ENCODE assay signal across 8 cellular contexts in genomic region chr10:47553214-47553859, GRCh38. TPM values are rescaled to one million over a fixed set of nuclear protein-coding genes. Genes with fewer than 3 reads are reported as not detected.
DNase-seq lines count a peak whose midpoint lies in the region; ATAC-seq and TF ChIP-seq lines count a peak whose summit lies in the region.
"Not testable (repeated sequence)": the region's sequence is repeated elsewhere in the genome, so short reads cannot be mapped to it uniquely, and the experiment has no call there.

No MANE protein-coding gene starts in this region.

- H3K79me2 ChIP-seq in HCT116 (ENCODE audit: insufficient read depth, low read length); MM.1S (ENCODE audit: low read length); neural progenitor cell (ENCODE audit: low read depth): not testable (repeated sequence)

- H3K27me3 Mint-ChIP-seq in neural progenitor cell (ENCODE audit: insufficient read depth, low read depth), result not testable (repeated sequence)

- peak; percentile 55 for TF ChIP-seq POLR2A in HCT116 (IDR thresholded peaks at IDR 0.05; ENCODE audit: borderline replicate concordance, extremely low read depth, insufficient read depth, insufficient read length)
- not testable (repeated sequence) for TF ChIP-seq POLR2A in stomach (IDR thresholded peaks at IDR 0.05)

- not testable (repeated sequence) for H2AFZ ChIP-seq in HCT116 (ENCODE audit: low read depth, low read length, poor library complexity, severe bottlenecking)
- H2AFZ ChIP-seq in MM.1S (ENCODE audit: low read length) (peak overlapping the region; percentile 81), neural progenitor cell (replicated peaks) (peak overlapping the region; percentile 63)

- intact Hi-C loops in HCT116 (cut with micrococcal nuclease); stomach (cut with DNase I; ENCODE audit: low total_unique reads): not testable (repeated sequence)

- CTCF ChIA-PET in HCT116 (lab: Charles Lee), result not testable (repeated sequence)

- H3K4me2 ChIP-seq in HCT116 (ENCODE audit: low read length) (peak overlapping the region; percentile 73), MM.1S (ENCODE audit: low read depth, low read length) (peak overlapping the region; percentile 62; the same call in 1 of the 2 replicates), neural progenitor cell (peak overlapping the region; percentile 77)

- TF ChIP-seq EP300 in stomach (IDR thresholded peaks at IDR 0.05), result not testable (repeated sequence)

- not testable (repeated sequence) for H3K9me2 ChIP-seq in HCT116 (ENCODE audit: insufficient read depth); MM.1S (replicated peaks; ENCODE audit: insufficient read depth, low read length)

- peak overlapping the region; percentile 74 for H3K9ac ChIP-seq in HCT116 (ENCODE audit: low read length)
- peak overlapping the region; percentile 74 for H3K9ac ChIP-seq in MM.1S (ENCODE audit: low read length)
- H3K9ac ChIP-seq in neural progenitor cell, result peak overlapping the region; percentile 66

- RAD21 ChIA-PET in HCT116 (lab: Charles Lee; ENCODE audit: low non-redundant PET in 1 of 2, low total read pairs in 2 of 2, uncharacterized antibody in 2 of 2, unreplicated experiment in 2 of 2), result not testable (repeated sequence)

- peak; percentile 95 for ATAC-seq in HCT116

- peak overlapping the region; percentile 85 for H3K27ac Mint-ChIP-seq in neural progenitor cell

- H3K9me3 Mint-ChIP-seq in neural progenitor cell, result not testable (repeated sequence)

- not testable (repeated sequence) for H3K27me3 ChIP-seq in HCT116 (ENCODE audit: insufficient read depth, low read length); MM.1S (replicated peaks; ENCODE audit: insufficient read depth, low read length); neural progenitor cell; stomach

- H3K4me3 ChIP-seq in HCT116 (replicated peaks in 1 of 2; ENCODE audit: low read depth in 1 of 2, low read length in 2 of 2), result peak overlapping the region; percentile 66 to 67
- peak overlapping the region; percentile 64 for H3K4me3 ChIP-seq in MM.1S (ENCODE audit: low read length)
- peak overlapping the region; percentile 61 for H3K4me3 ChIP-seq in neural progenitor cell
- H3K4me3 ChIP-seq in stomach, result peak overlapping the region; percentile 56 to 73 (median 60)

- not testable (repeated sequence) for TF ChIP-seq CTCF in HCT116 (IDR thresholded peaks at IDR 0.05 in 2 of 3, conservative IDR thresholded peaks at IDR 0.05 in 1 of 3; ENCODE audit: borderline replicate concordance in 1 of 3, insufficient read depth in 1 of 3, low read depth in 2 of 3, low read length in 2 of 3); MM.1S (IDR thresholded peaks at IDR 0.05; ENCODE audit: low read length); neural progenitor cell (IDR thresholded peaks at IDR 0.05); stomach (IDR thresholded peaks at IDR 0.05)

- peak overlapping the region; percentile 99 for H3K4me3 Mint-ChIP-seq in neural progenitor cell

- not testable (repeated sequence) for H3F3A ChIP-seq in MM.1S (ENCODE audit: insufficient read depth, low read length); neural progenitor cell (ENCODE audit: low read depth)

- H4K20me1 ChIP-seq in HCT116 (ENCODE audit: insufficient read depth); MM.1S (ENCODE audit: insufficient read depth, low read length); neural progenitor cell (ENCODE audit: low read depth): not testable (repeated sequence)

- H3K4me1 ChIP-seq in HCT116 (ENCODE audit: control insufficient read depth in 1 of 2, insufficient read depth in 2 of 2, low read length in 2 of 2); MM.1S (ENCODE audit: low read length); neural progenitor cell; stomach: not testable (repeated sequence)

- in situ Hi-C loops in G401 (cut with HindIII; ENCODE audit: low sequenced_read_pairs), result not testable (repeated sequence)

- not testable (repeated sequence) for H3K4me1 Mint-ChIP-seq in neural progenitor cell

- TF ChIP-seq RAD21 in HCT116 (IDR thresholded peaks at IDR 0.05; ENCODE audit: low read depth), result not testable (repeated sequence)

- POLR2A ChIA-PET in HCT116 (lab: Charles Lee), result not testable (repeated sequence)

- H3K27ac ChIP-seq in HCT116 (ENCODE audit: low read depth, low read length) (peak overlapping the region; percentile 74), MM.1S (ENCODE audit: low read length) (peak overlapping the region; percentile 38; the same call in 1 of the 2 replicates), stomach (peak overlapping the region; percentile 86 to 94 (median 91))
- not testable (repeated sequence) for H3K27ac ChIP-seq in neural progenitor cell

- DNase-seq in G401 (ENCODE audit: low spot score) (peak; percentile 88), HCT116 (ENCODE audit: low read depth, low spot score) (peak; percentile 69), MM.1S (peak; percentile 91), SIG-M5 treated with dmso at 0.1 percent for 504 hours (lab: John Stamatoyannopoulos, UW; ENCODE audit: unreplicated experiment) (peak; percentile 25), foreskin melanocyte (peak; percentile 71), neural progenitor cell (ENCODE audit: low spot score) (peak; percentile 85), stomach (peak; percentile 87)
- DNase-seq in activated naive CD4-positive, alpha-beta T cell (lab: John Stamatoyannopoulos, UW), result peak; percentile 59 to 66 (median 64)

- not testable (repeated sequence) for H3K36me3 Mint-ChIP-seq in neural progenitor cell

- 0 to 1% (median 0%) methylated on average over 30 to 43 of the region's 60 CpGs for WGBS in stomach, 5 donors

- BruUV-seq in HCT116 (replicated peaks; lab: Mats Ljungman, UMichigan), result TSS peak; percentile 93

- H3K36me3 ChIP-seq in HCT116 (ENCODE audit: control insufficient read depth in 1 of 2, insufficient read depth in 2 of 2, low read length in 2 of 2); MM.1S (replicated peaks; ENCODE audit: insufficient read depth, low read length); neural progenitor cell: not testable (repeated sequence)
- peaks cover 0 to 14% (median 3%) of the 10 kb centered on the region in 4 donors for H3K36me3 ChIP-seq in stomach

- H3K9me3 ChIP-seq in HCT116 (ENCODE audit: control insufficient read depth in 1 of 2, insufficient read depth in 1 of 2, low read depth in 1 of 2, low read length in 2 of 2); MM.1S (replicated peaks; ENCODE audit: insufficient read depth, low read length); neural progenitor cell (ENCODE audit: low read depth); stomach: not testable (repeated sequence)

TF ChIP-seq in HCT116, 20 proteins besides CTCF, POLR2A, EP300 and RAD21:
- peak; percentile 68 for TF ChIP-seq TCF7L2 (IDR thresholded peaks at IDR 0.05; ENCODE audit: borderline replicate concordance, extremely low read depth, insufficient read depth, insufficient read length)
- peak; percentile 27; the same call in 1 of the 2 replicates for TF ChIP-seq MAX (IDR thresholded peaks at IDR 0.05)
- peak; percentile 52; the same call in 1 of the 2 replicates for TF ChIP-seq SIN3A (IDR thresholded peaks at IDR 0.05; ENCODE audit: low read depth)
- TF ChIP-seq POLR2AphosphoS5 (IDR thresholded peaks at IDR 0.05; ENCODE audit: low read depth, low read length), result peak; percentile 85
- peak; percentile 36 for TF ChIP-seq YY1 (IDR thresholded peaks at IDR 0.05; ENCODE audit: extremely low read depth, insufficient replicate concordance, low read depth, low read length)
TF ChIP-seq in HCT116: peak in this region for 5; not testable (repeated sequence) for 15.

RNA-seq across cellular contexts. Expression of gene AGAP9, which starts 29.9 kb away (rescaled TPM):
- total RNA-seq in G401 (2014; rRNA removed; shearing (Covaris generic)), result 2.0 and 3.4 TPM in 2 replicates
- total RNA-seq in HCT116 (2021; ENCODE audit: unreplicated experiment), result 7.4 TPM
- polyA plus RNA-seq in HCT116 (2012), result 5.9 and 7.8 TPM in 2 replicates
- total RNA-seq in neural progenitor cell (ENCODE audit: low replicate concordance), result 11.5 and 12.7 TPM in 2 replicates
- 10 to 100 TPM in 4 of 5 donors, 1 to 10 TPM in 1; 1.4 to 40.3 (median 10.6) TPM for total RNA-seq in stomach
- 10 to 100 TPM in 1 of 3 donors, 1 to 10 TPM in 2; 3.1 to 10.8 (median 3.4) TPM for polyA plus RNA-seq in stomach

Comparison
In these comparisons a context has a peak if more than half of its experiments do, and no peak if none do; other contexts are left out.
1. DNase-seq: peak in every context shown above with its lines; median percentile 91 in MM.1S; 88 in G401; 87 in stomach; 85 in neural progenitor cell; 71 in foreskin melanocyte; 69 in HCT116; 64 in activated naive CD4-positive, alpha-beta T cell; 25 in SIG-M5 treated with dmso at 0.1 percent for 504 hours.